28 cellular contexts compared by ENCODE assay signal in genomic region chr6:153012856-153013255, GRCh38. TPM values are rescaled to one million over a fixed set of nuclear protein-coding genes. Genes with fewer than 3 reads are reported as not detected.
"Had no signal": no experiment of that assay in that cellular context is flagged by ENCODE, and none has a peak within 500 bp of the region (broad histone marks: within the 10 kb centered on the region; RNA-seq: fewer than 3 reads in every experiment).

No MANE protein-coding gene starts in this region.

- H3K27me3 ChIP-seq: ascending aorta, body of pancreas, breast epithelium, MG63, SJCRH30 had no signal

- H3K27ac ChIP-seq: ascending aorta, body of pancreas, breast epithelium, SJCRH30, SK-N-MC had no signal

- H3K36me3 ChIP-seq: ascending aorta, breast epithelium, MG63 had no signal

- H3K9me3 ChIP-seq: ascending aorta, body of pancreas, breast epithelium, MG63, SJCRH30 had no signal

- DNase-seq: activated CD4-positive, alpha-beta T cell treated with anti-CD3 and anti-CD28 coated beads for 36 hours; activated CD4-positive, alpha-beta T cell treated with anti-CD3 and anti-CD28 coated beads, Interleukin-2, amount 10 ng/mL, durations not matched to agents 7 days and 5 days; activated CD4-positive, alpha-beta T cell treated with anti-CD3 and anti-CD28 coated beads, Interleukin-2, amount 50 U/mL, for 48 hours; activated CD8-positive, alpha-beta T cell treated with anti-CD3 and anti-CD28 coated beads, Interleukin-2, amount 10 ng/mL, durations not matched to agents 7 days and 5 days; activated gamma-delta T cell; activated naive CD4-positive, alpha-beta T cell treated with Interleukin-2 at 50 U/mL for 16 hours; activated naive CD8-positive, alpha-beta T cell treated with anti-CD3 and anti-CD28 coated beads, Interleukin-2, amount 10 ng/mL, durations not matched to agents 7 days and 5 days; activated T-cell treated with anti-CD3 and anti-CD28 coated beads, Interleukin-2, amount 50 U/mL, for 24 hours; amygdala; body of pancreas; Kasumi-1; KG1; MG63; NCI-H1048; NCI-H1105 treated with DMSO at 0.1 percent for 48 hours; NCI-H1436; NCI-H1694; NCI-H1930; NCI-H2081 treated with DMSO at 0.1 percent for 48 hours; NCI-H345; NCI-H524 treated with DMSO at 0.1 percent for 48 hours; SHP77; SJCRH30; T1000 had no signal

- H3K4me3 ChIP-seq: ascending aorta, body of pancreas, breast epithelium, MG63, SJCRH30, SK-N-MC had no signal

- H3K4me1 ChIP-seq: ascending aorta, body of pancreas, breast epithelium had no signal

- ATAC-seq: activated CD4-positive, alpha-beta T cell treated with anti-CD3 and anti-CD28 coated beads for 36 hours; activated CD8-positive, alpha-beta T cell treated with anti-CD3 and anti-CD28 coated beads, Interleukin-2, amount 10 ng/mL, durations not matched to agents 7 days and 5 days; body of pancreas; Panc1 had no signal

RNA-seq across cellular contexts. Expression of gene FBXO5, which starts 30.0 kb away (rescaled TPM):
- total RNA-seq: ascending aorta had no signal
